8 cellular contexts compared by ENCODE assay signal in the genomic region with DNA sequence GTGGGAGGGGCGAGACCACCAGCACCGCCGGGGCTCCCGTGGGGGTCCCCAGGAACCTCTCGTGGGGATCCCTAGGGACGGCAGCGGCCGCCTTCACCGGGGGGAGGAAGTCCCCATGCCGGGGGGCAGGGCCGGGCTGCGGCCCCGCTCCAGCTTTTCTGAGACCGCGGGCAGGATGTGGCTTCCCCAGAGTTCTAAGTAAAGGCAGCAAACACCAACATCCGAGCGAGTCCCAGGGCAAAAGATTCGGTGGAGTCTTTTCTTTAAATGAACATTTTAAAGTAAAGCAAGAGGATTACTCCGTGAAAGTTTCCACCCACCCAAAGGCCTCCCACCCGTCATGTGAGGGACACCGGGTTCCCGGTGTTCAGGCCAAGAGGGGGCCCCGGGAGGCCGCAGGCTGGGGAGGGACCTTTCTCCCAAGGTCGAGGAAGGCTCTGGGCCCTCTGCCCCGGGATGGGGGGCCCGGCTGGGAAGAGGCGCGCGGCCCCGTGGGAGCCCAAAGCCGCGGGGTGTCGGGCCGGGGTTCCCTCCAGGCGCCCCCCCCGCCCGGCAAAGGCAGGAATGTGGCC. TPM values are rescaled to one million over a fixed set of nuclear protein-coding genes. Genes with fewer than 3 reads are reported as not detected.
DNase-seq lines count a peak whose midpoint lies in the region; ATAC-seq and TF ChIP-seq lines count a peak whose summit lies in the region.

No MANE protein-coding gene starts in this region.

- POLR2A ChIA-PET in BJ (lab: Charles Lee), result interaction anchor here (1.1 kb wide), 1 partner anchor 22 kb away, joined by 4 read pairs; no protein-coding TSS in a partner anchor
- POLR2A ChIA-PET in activated CD4-positive, alpha-beta memory T cell treated with anti-CD3 and anti-CD28 coated beads, Interleukin-2, amount 10 ng/mL, durations not matched to agents 7 days and 5 days (lab: Charles Lee), result interaction anchor here (0.7 to 3.8 kb wide), 8 partner anchors 10 to 225 kb away, joined by 3 to 45 read pairs (median 4); a partner anchor contains a TSS

- peak overlapping the region; percentile 48 to 67 (median 59) for H3K27ac ChIP-seq in esophagus muscularis mucosa (replicated peaks in 1 of 4)
- H3K27ac ChIP-seq in neural progenitor cell, result no peak overlapping the region
- peak overlapping the region; percentile 84 for H3K27ac ChIP-seq in urinary bladder (ENCODE audit: low read depth)

- peaks cover 8% of the 10 kb centered on the region for H3K36me3 Mint-ChIP-seq in activated CD4-positive, alpha-beta memory T cell treated with anti-CD3 and anti-CD28 coated beads, Interleukin-2, amount 10 ng/mL, durations not matched to agents 7 days and 5 days (ENCODE audit: low read depth)
- no peaks in the 10 kb centered on the region for H3K36me3 Mint-ChIP-seq in neural progenitor cell

- peaks cover 23% of the 10 kb centered on the region for H3F3A ChIP-seq in neural progenitor cell (ENCODE audit: low read depth)

- H3K36me3 ChIP-seq in BJ (ENCODE audit: control insufficient read depth, insufficient read depth, low read length), result no peaks in the 10 kb centered on the region
- no peaks in the 10 kb centered on the region for H3K36me3 ChIP-seq in esophagus muscularis mucosa
- H3K36me3 ChIP-seq in neural progenitor cell, result no peaks in the 10 kb centered on the region
- H3K36me3 ChIP-seq in urinary bladder (ENCODE audit: insufficient read depth), result no peaks in the 10 kb centered on the region

- H3K9me3 Mint-ChIP-seq in activated CD4-positive, alpha-beta memory T cell treated with anti-CD3 and anti-CD28 coated beads, Interleukin-2, amount 10 ng/mL, durations not matched to agents 7 days and 5 days, result no peaks in the 10 kb centered on the region
- H3K9me3 Mint-ChIP-seq in neural progenitor cell, result no peaks in the 10 kb centered on the region

- peaks cover 13% of the 10 kb centered on the region for H3K27me3 Mint-ChIP-seq in activated CD4-positive, alpha-beta memory T cell treated with anti-CD3 and anti-CD28 coated beads, Interleukin-2, amount 10 ng/mL, durations not matched to agents 7 days and 5 days
- peaks cover 20% of the 10 kb centered on the region for H3K27me3 Mint-ChIP-seq in neural progenitor cell (ENCODE audit: insufficient read depth, low read depth)

- ATAC-seq in HG02852 (IDR thresholded peaks at IDR 0.05; ENCODE audit: unreplicated experiment) (peak; percentile 72), HG02885 (IDR thresholded peaks at IDR 0.05; ENCODE audit: poor library complexity, unreplicated experiment) (no peak)

- no peak overlapping the region for H3K9ac ChIP-seq in neural progenitor cell

- no peak for TF ChIP-seq POLR2A in esophagus muscularis mucosa (IDR thresholded peaks at IDR 0.05; ENCODE audit: low read depth)

- peaks cover 14% of the 10 kb centered on the region for H4K20me1 ChIP-seq in neural progenitor cell (ENCODE audit: low read depth)

- TF ChIP-seq CTCF in BJ (IDR thresholded peaks at IDR 0.05; ENCODE audit: insufficient read depth, low read depth, low read length) (no peak), esophagus muscularis mucosa (IDR thresholded peaks at IDR 0.05) (no peak), neural progenitor cell (IDR thresholded peaks at IDR 0.05) (no peak)

- peak overlapping the region; percentile 94 for H3K4me2 ChIP-seq in neural progenitor cell

- DNase-seq in BJ (ENCODE audit: low read depth) (no peak), esophagus muscularis mucosa (ENCODE audit: extremely low spot score) (no peak), neural progenitor cell (ENCODE audit: low spot score) (peak; percentile 52), G401 (ENCODE audit: low spot score) (no peak)
- DNase-seq in activated CD4-positive, alpha-beta memory T cell treated with anti-CD3 and anti-CD28 coated beads, Interleukin-2, amount 10 ng/mL, durations not matched to agents 7 days and 5 days, result peak; percentile 88

- H3K4me1 ChIP-seq in esophagus muscularis mucosa (peaks cover 16 to 24% (median 19%) of the 10 kb centered on the region in 4 donors), neural progenitor cell (peaks cover 10% of the 10 kb centered on the region), urinary bladder (ENCODE audit: insufficient read depth) (no peaks in the 10 kb centered on the region)

- H3K27ac Mint-ChIP-seq in activated CD4-positive, alpha-beta memory T cell treated with anti-CD3 and anti-CD28 coated beads, Interleukin-2, amount 10 ng/mL, durations not matched to agents 7 days and 5 days, result peak overlapping the region; percentile 93
- H3K27ac Mint-ChIP-seq in neural progenitor cell, result no peak overlapping the region

- no peaks in the 10 kb centered on the region for H3K79me2 ChIP-seq in neural progenitor cell (ENCODE audit: low read depth)

- no peak overlapping the region for H2AFZ ChIP-seq in neural progenitor cell (replicated peaks)

- in situ Hi-C loops in G401 (cut with HindIII; ENCODE audit: low sequenced_read_pairs), result no loop called here

- H3K4me3 ChIP-seq in BJ (ENCODE audit: low read depth, low read length) (peak overlapping the region; percentile 67), esophagus muscularis mucosa (peak overlapping the region; percentile 60 to 76 (median 65)), neural progenitor cell (peak overlapping the region; percentile 53), urinary bladder (ENCODE audit: low read depth, low read length) (peak overlapping the region; percentile 68)

- intact Hi-C loops in esophagus muscularis mucosa (cut with DNase I), result no loop called here

- H3K27me3 ChIP-seq in BJ (ENCODE audit: control insufficient read depth, insufficient read depth, low read length) (no peaks in the 10 kb centered on the region), esophagus muscularis mucosa (no peaks in the 10 kb centered on the region), neural progenitor cell (peaks cover 38% of the 10 kb centered on the region)

- CTCF ChIA-PET in BJ (lab: Yijun Ruan, JAX), result no interaction called here
- CTCF ChIA-PET in activated CD4-positive, alpha-beta memory T cell treated with anti-CD3 and anti-CD28 coated beads, Interleukin-2, amount 10 ng/mL, durations not matched to agents 7 days and 5 days (lab: Charles Lee), result interaction anchor here (0.6 kb wide), 1 partner anchor 78 kb away, joined by 6 read pairs; no protein-coding TSS in a partner anchor

- peaks cover 7% of the 10 kb centered on the region for H3K4me1 Mint-ChIP-seq in activated CD4-positive, alpha-beta memory T cell treated with anti-CD3 and anti-CD28 coated beads, Interleukin-2, amount 10 ng/mL, durations not matched to agents 7 days and 5 days
- H3K4me1 Mint-ChIP-seq in neural progenitor cell, result peaks cover 13% of the 10 kb centered on the region

- WGBS in esophagus muscularis mucosa, result 6% methylated on average over 18 of the region's 38 CpGs
- WGBS in urinary bladder, result under 1% methylated on average over 38 of the region's 38 CpGs

- TF ChIP-seq EP300 in esophagus muscularis mucosa (IDR thresholded peaks at IDR 0.05), result no peak

- H3K9me3 ChIP-seq in esophagus muscularis mucosa (no peaks in the 10 kb centered on the region), neural progenitor cell (ENCODE audit: low read depth) (no peaks in the 10 kb centered on the region)

- H3K4me3 Mint-ChIP-seq in activated CD4-positive, alpha-beta memory T cell treated with anti-CD3 and anti-CD28 coated beads, Interleukin-2, amount 10 ng/mL, durations not matched to agents 7 days and 5 days, result peak overlapping the region; percentile 94
- peak overlapping the region; percentile 83 for H3K4me3 Mint-ChIP-seq in neural progenitor cell

RNA-seq across cellular contexts. Expression of a gene that starts 44.1 kb away (rescaled TPM):
- 23.5 and 24.9 TPM in 2 replicates for polyA plus RNA-seq in BJ (2011; rRNA removed)
- 26.2 and 38.6 TPM in 2 replicates for polyA minus RNA-seq in BJ (2011; rRNA and poly(A)+ RNA removed)
- 10 to 100 TPM; 85.5 to 85.6 TPM for total RNA-seq in activated CD4-positive, alpha-beta memory T cell treated with anti-CD3 and anti-CD28 coated beads, Interleukin-2, amount 10 ng/mL, durations not matched to agents 7 days and 5 days
- 10 to 100 TPM; 18.3 to 35.3 (median 28.8) TPM for total RNA-seq in esophagus muscularis mucosa
- total RNA-seq in neural progenitor cell (ENCODE audit: low replicate concordance), result 6.5 and 9.5 TPM in 2 replicates
- 21.4 TPM for total RNA-seq in urinary bladder
- 23.9 TPM for polyA plus RNA-seq in urinary bladder
- total RNA-seq in G401 (2014; rRNA removed; shearing (Covaris generic)), result 224 and 259 TPM in 2 replicates

Comparison
In these comparisons a context has a peak if more than half of its experiments do, and no peak if none do; other contexts are left out.
1. DNase-seq: peak in activated CD4-positive, alpha-beta memory T cell treated with anti-CD3 and anti-CD28 coated beads, Interleukin-2, amount 10 ng/mL, durations not matched to agents 7 days and 5 days (single experiment) and neural progenitor cell (single experiment); none in BJ (single experiment), esophagus muscularis mucosa (single experiment) and G401 (single experiment).
2. Peak in every context shown above with its lines, with median percentiles within 50 percentile points of each other: H3K4me3 ChIP-seq.